Comparison of ENCODE assay signal across 18 cellular contexts in genomic region chr13:105969761-105970160, GRCh38.
DNase-seq lines count a peak whose midpoint lies in the region; ATAC-seq and TF ChIP-seq lines count a peak whose summit lies in the region.
"Had no signal": no experiment of that assay in that cellular context is flagged by ENCODE, and none has a peak within 500 bp of the region (broad histone marks: within the 10 kb centered on the region; RNA-seq: fewer than 3 reads in every experiment).

No MANE protein-coding gene starts in this region.

- POLR2A ChIA-PET in RWPE1 (lab: Yijun Ruan, JAX; ENCODE audit: low non-redundant PET): no interaction called here

- DNase-seq in HCEC 1CT: peak; percentile 19
- DNase-seq in RWPE1 (ENCODE audit: low spot score): peak; percentile 57
- peak; percentile 93 for DNase-seq in kidney tubule cell (ENCODE audit: low spot score)
- no peak for DNase-seq in mucosa of gallbladder (ENCODE audit: low spot score)
- DNase-seq in hippocampal formation (lab: John Stamatoyannopoulos, UW): no peak
- DNase-seq: activated CD8-positive, alpha-beta T cell treated with anti-CD3 and anti-CD28 coated beads for 36 hours; activated naive CD8-positive, alpha-beta T cell treated with anti-CD3 and anti-CD28 coated beads, Interleukin-2, amount 10 ng/mL, durations not matched to agents 7 days and 5 days; CD4-positive, alpha-beta memory T cell; GDM1; KBM-7; NCI-H1105 treated with DMSO at 0.1 percent for 48 hours; NCI-H2227 treated with DMSO at 0.1 percent for 48 hours; retina; stimulated activated CD4-positive, alpha-beta T cell treated with anti-CD3 and anti-CD28 coated beads, Interleukin-1b, Interleukin-23, amount 100 ng/mL, for 48 hours had no signal

- CTCF ChIA-PET in RWPE1 (lab: Yijun Ruan, JAX): no interaction called here

- TF ChIP-seq CTCF in RWPE1 (conservative IDR thresholded peaks at IDR 0.05; ENCODE audit: low read depth): no peak

- ATAC-seq in GM21737 (IDR thresholded peaks at IDR 0.05; ENCODE audit: unreplicated experiment) (no peak), HG02885 (IDR thresholded peaks at IDR 0.05; ENCODE audit: poor library complexity, unreplicated experiment) (no peak)
- ATAC-seq: activated CD8-positive, alpha-beta T cell treated with anti-CD3 and anti-CD28 coated beads for 36 hours had no signal

- H3K27ac ChIP-seq in RWPE1: no peak overlapping the region
- H3K27ac ChIP-seq: cardiac muscle cell, neural progenitor cell had no signal

Comparison
In these comparisons a context has a peak if more than half of its experiments do, and no peak if none do; other contexts are left out.
1. DNase-seq: peak in HCEC 1CT (single experiment), RWPE1 (single experiment) and kidney tubule cell (single experiment); none in mucosa of gallbladder (single experiment) and hippocampal formation (0 of 2).